20 cellular contexts compared by ENCODE assay signal in the genomic region with DNA sequence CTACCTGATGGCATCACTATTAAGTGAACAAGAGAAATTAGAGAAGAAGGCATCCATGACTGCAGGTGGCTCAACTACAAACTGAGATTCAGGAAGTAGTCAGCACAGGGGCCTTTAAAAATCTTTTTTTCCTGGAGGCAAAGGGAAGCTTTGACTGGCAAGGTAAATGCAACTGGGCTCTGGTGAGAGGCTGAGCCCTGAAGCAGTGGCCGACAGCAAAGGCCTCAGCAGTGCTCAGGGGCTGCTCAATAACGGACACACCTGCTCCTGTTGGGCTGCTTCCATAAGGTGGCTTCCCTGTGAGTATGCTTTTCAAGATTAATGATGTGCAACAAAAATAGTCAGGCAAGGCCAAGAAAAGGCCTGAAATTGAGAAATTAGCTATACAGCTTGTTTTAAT.
"Had no signal": no experiment of that assay in that cellular context is flagged by ENCODE, and none has a peak within 500 bp of the region (broad histone marks: within the 10 kb centered on the region; RNA-seq: fewer than 3 reads in every experiment).

No MANE protein-coding gene starts in this region.

- H3K4me1 Mint-ChIP-seq: activated CD4-positive, alpha-beta memory T cell treated with anti-CD3 and anti-CD28 coated beads, Interleukin-2, amount 10 ng/mL, durations not matched to agents 7 days and 5 days; activated CD4-positive, alpha-beta T cell treated with anti-CD3 and anti-CD28 coated beads for 36 hours; activated CD8-positive, alpha-beta memory T cell treated with anti-CD3 and anti-CD28 coated beads, Interleukin-2, amount 10 ng/mL, durations not matched to agents 7 days and 5 days; activated naive CD8-positive, alpha-beta T cell treated with anti-CD3 and anti-CD28 coated beads, Interleukin-2, amount 10 ng/mL, durations not matched to agents 7 days and 5 days had no signal

- H3K9me3 Mint-ChIP-seq: activated CD4-positive, alpha-beta memory T cell treated with anti-CD3 and anti-CD28 coated beads, Interleukin-2, amount 10 ng/mL, durations not matched to agents 7 days and 5 days; activated naive CD8-positive, alpha-beta T cell treated with anti-CD3 and anti-CD28 coated beads, Interleukin-2, amount 10 ng/mL, durations not matched to agents 7 days and 5 days; activated T-helper 2 cell treated with anti-CD3 and anti-CD28 coated beads, Interferon-gamma antibody, Interleukin-2, Interleukin-4, amounts not matched to agents 10 μg/mL and 5 μg/mL and 100 μg/mL, durations not matched to agents 14 hours and 24 hours and 36 hours; nephron had no signal

- H3K4me3 ChIP-seq: colonic mucosa, left lung had no signal

- H3K9me3 ChIP-seq: colonic mucosa, left lung had no signal

- H3K27me3 Mint-ChIP-seq: activated CD8-positive, alpha-beta memory T cell treated with anti-CD3 and anti-CD28 coated beads, Interleukin-2, amount 10 ng/mL, durations not matched to agents 7 days and 5 days; progenitor cell of endocrine pancreas had no signal

- H3K4me3 Mint-ChIP-seq: activated CD4-positive, alpha-beta memory T cell treated with anti-CD3 and anti-CD28 coated beads, Interleukin-2, amount 10 ng/mL, durations not matched to agents 7 days and 5 days; activated CD4-positive, alpha-beta T cell treated with anti-CD3 and anti-CD28 coated beads for 36 hours; activated CD8-positive, alpha-beta memory T cell treated with anti-CD3 and anti-CD28 coated beads, Interleukin-2, amount 10 ng/mL, durations not matched to agents 7 days and 5 days; activated naive CD8-positive, alpha-beta T cell treated with anti-CD3 and anti-CD28 coated beads, Interleukin-2, amount 10 ng/mL, durations not matched to agents 7 days and 5 days; nephron had no signal

- DNase-seq: activated CD4-positive, alpha-beta memory T cell treated with anti-CD3 and anti-CD28 coated beads, Interleukin-2, amount 10 ng/mL, durations not matched to agents 7 days and 5 days; activated CD4-positive, alpha-beta T cell treated with anti-CD3 and anti-CD28 coated beads for 36 hours; activated CD8-positive, alpha-beta memory T cell treated with anti-CD3 and anti-CD28 coated beads, Interleukin-2, amount 10 ng/mL, durations not matched to agents 7 days and 5 days; activated naive CD4-positive, alpha-beta T cell treated with Interleukin-2 at 50 U/mL for 16 hours; activated naive CD8-positive, alpha-beta T cell treated with anti-CD3 and anti-CD28 coated beads, Interleukin-2, amount 10 ng/mL, durations not matched to agents 7 days and 5 days; activated T-cell treated with anti-CD3 and anti-CD28 coated beads, Interleukin-2, amount 50 U/mL, for 1 hour; amygdala; caudate nucleus; colonic mucosa; head of caudate nucleus; left lung; midbrain; occipital lobe; stimulated activated CD4-positive, alpha-beta T cell treated with anti-CD3 and anti-CD28 coated beads, Interleukin-12 subunit alpha, Interleukin-12 subunit beta, amount 100 ng/mL, for 4 hours; stimulated activated CD4-positive, alpha-beta T cell treated with anti-CD3 and anti-CD28 coated beads, Interleukin-1b, Interleukin-23, amount 100 ng/mL, for 48 hours; stimulated activated CD8-positive, alpha-beta memory T cell treated with anti-CD3 and anti-CD28 coated beads, Interleukin-4, amount 100 ng/mL, for 48 hours; stimulated activated naive CD4-positive, alpha-beta T cell had no signal

- H3K36me3 ChIP-seq: colonic mucosa, left lung had no signal

- H3K27me3 ChIP-seq: colonic mucosa, left lung had no signal

- H3K36me3 Mint-ChIP-seq: activated CD8-positive, alpha-beta memory T cell treated with anti-CD3 and anti-CD28 coated beads, Interleukin-2, amount 10 ng/mL, durations not matched to agents 7 days and 5 days; activated naive CD8-positive, alpha-beta T cell treated with anti-CD3 and anti-CD28 coated beads, Interleukin-2, amount 10 ng/mL, durations not matched to agents 7 days and 5 days had no signal

- H3K27ac ChIP-seq: colonic mucosa, left lung had no signal

- ATAC-seq: activated CD4-positive, alpha-beta T cell treated with anti-CD3 and anti-CD28 coated beads for 36 hours; activated CD8-positive, alpha-beta memory T cell treated with anti-CD3 and anti-CD28 coated beads, Interleukin-2, amount 10 ng/mL, durations not matched to agents 7 days and 5 days had no signal

- H3K27ac Mint-ChIP-seq: activated CD4-positive, alpha-beta memory T cell treated with anti-CD3 and anti-CD28 coated beads, Interleukin-2, amount 10 ng/mL, durations not matched to agents 7 days and 5 days; activated CD4-positive, alpha-beta T cell treated with anti-CD3 and anti-CD28 coated beads for 36 hours; activated CD8-positive, alpha-beta memory T cell treated with anti-CD3 and anti-CD28 coated beads, Interleukin-2, amount 10 ng/mL, durations not matched to agents 7 days and 5 days; activated naive CD8-positive, alpha-beta T cell treated with anti-CD3 and anti-CD28 coated beads, Interleukin-2, amount 10 ng/mL, durations not matched to agents 7 days and 5 days; activated T-helper 2 cell treated with anti-CD3 and anti-CD28 coated beads, Interferon-gamma antibody, Interleukin-2, Interleukin-4, amounts not matched to agents 10 μg/mL and 5 μg/mL and 100 μg/mL, durations not matched to agents 14 hours and 24 hours and 36 hours; progenitor cell of endocrine pancreas had no signal

- H3K4me1 ChIP-seq: colonic mucosa, left lung had no signal
